Comparison of ENCODE assay signal across 22 cellular contexts in genomic region chr2:23904692-23905091, GRCh38. TPM values are rescaled to one million over a fixed set of nuclear protein-coding genes. Genes with fewer than 3 reads are reported as not detected.
DNase-seq lines count a peak whose midpoint lies in the region; ATAC-seq, FAIRE-seq and TF ChIP-seq lines count a peak whose summit lies in the region.
"Had no signal": no experiment of that assay in that cellular context is flagged by ENCODE, and none has a peak within 500 bp of the region (broad histone marks: within the 10 kb centered on the region; RNA-seq: fewer than 3 reads in every experiment).

No MANE protein-coding gene starts in this region.

- no peaks in the 10 kb centered on the region for H3K27me3 Mint-ChIP-seq in astrocyte (ENCODE audit: low read depth, unreplicated experiment)
- H3K27me3 Mint-ChIP-seq in progenitor cell of endocrine pancreas = no peaks in the 10 kb centered on the region
- no peaks in the 10 kb centered on the region for H3K27me3 Mint-ChIP-seq in T-helper 17 cell
- H3K27me3 Mint-ChIP-seq: activated B cell treated with CpG ODN at 0.5 μM for 24 hours; CD4-positive, CD25-positive, alpha-beta regulatory T cell had no signal

- no peak overlapping the region for H2AFZ ChIP-seq in astrocyte (ENCODE audit: low read depth, low read length)
- H2AFZ ChIP-seq in fibroblast of lung (ENCODE audit: low read length) = no peak overlapping the region
- H2AFZ ChIP-seq: neural progenitor cell had no signal

- H3K27ac ChIP-seq in astrocyte (ENCODE audit: low read depth, low read length) (peak overlapping the region; percentile 31), fibroblast of lung (ENCODE audit: insufficient read depth, low read length) (no peak overlapping the region)
- H3K27ac ChIP-seq: body of pancreas, neural progenitor cell, testis had no signal

- no peak for FAIRE-seq in astrocyte (lab: Jason Lieb, UNC)

- H3K9me3 ChIP-seq in astrocyte (ENCODE audit: insufficient read depth, low read depth, low read length) (no peaks in the 10 kb centered on the region), fibroblast of lung (ENCODE audit: control insufficient read depth, insufficient read depth, low read depth, low read length) (no peaks in the 10 kb centered on the region), T-helper 17 cell (ENCODE audit: control insufficient read depth, low read length, poor library complexity, severe bottlenecking) (no peaks in the 10 kb centered on the region)
- H3K9me3 ChIP-seq: body of pancreas, gastroesophageal sphincter, testis had no signal

- H3K4me2 ChIP-seq in astrocyte (ENCODE audit: low read length) (no peak overlapping the region), fibroblast of lung (ENCODE audit: extremely low read depth, insufficient read depth, low read length) (peak overlapping the region; percentile 25)
- H3K4me2 ChIP-seq: neural progenitor cell had no signal

- H3K4me3 Mint-ChIP-seq in astrocyte (ENCODE audit: unreplicated experiment) (no peak overlapping the region), progenitor cell of endocrine pancreas (ENCODE audit: low read depth) (no peak overlapping the region), T-helper 17 cell (no peak overlapping the region)
- H3K4me3 Mint-ChIP-seq: activated B cell treated with CpG ODN at 0.5 μM for 24 hours; CD4-positive, CD25-positive, alpha-beta regulatory T cell; neural progenitor cell had no signal

- H3K36me3 Mint-ChIP-seq in astrocyte (ENCODE audit: low read depth, unreplicated experiment) (no peaks in the 10 kb centered on the region), progenitor cell of endocrine pancreas (ENCODE audit: insufficient read depth) (peaks cover 1% of the 10 kb centered on the region), T-helper 17 cell (ENCODE audit: low read depth) (peaks cover 4% of the 10 kb centered on the region)

- H3K27ac Mint-ChIP-seq in astrocyte (ENCODE audit: unreplicated experiment) (no peak overlapping the region), progenitor cell of endocrine pancreas (peak overlapping the region; percentile 17), T-helper 17 cell (no peak overlapping the region)
- H3K27ac Mint-ChIP-seq: activated B cell treated with CpG ODN at 0.5 μM for 24 hours; CD4-positive, CD25-positive, alpha-beta regulatory T cell; neural progenitor cell had no signal

- TF ChIP-seq CTCF in astrocyte (IDR thresholded peaks at IDR 0.05; ENCODE audit: insufficient read depth, low read depth, low read length) (no peak), fibroblast of lung (conservative IDR thresholded peaks at IDR 0.05 in 1 of 2, IDR thresholded peaks at IDR 0.05 in 1 of 2; ENCODE audit: low read depth in 1 of 2, low read length in 2 of 2) (no peak), progenitor cell of endocrine pancreas (IDR thresholded peaks at IDR 0.05; ENCODE audit: unreplicated experiment) (no peak)

- H3K79me2 ChIP-seq in astrocyte (ENCODE audit: insufficient read depth, low read length) (peaks cover 61% of the 10 kb centered on the region), fibroblast of lung (ENCODE audit: control insufficient read depth, insufficient read depth, low read length) (peaks cover 10% of the 10 kb centered on the region)

- peaks cover 11% of the 10 kb centered on the region for H3K4me1 ChIP-seq in astrocyte (ENCODE audit: insufficient read depth, low read length)
- peaks cover 5% of the 10 kb centered on the region for H3K4me1 ChIP-seq in fibroblast of lung (ENCODE audit: control insufficient read depth, extremely low read depth, insufficient read depth, low read length)
- H3K4me1 ChIP-seq: testis had no signal

- H3K4me1 Mint-ChIP-seq in astrocyte (ENCODE audit: low read depth, unreplicated experiment) (peaks cover 23% of the 10 kb centered on the region), progenitor cell of endocrine pancreas (ENCODE audit: low read depth) (peaks cover 6% of the 10 kb centered on the region), T-helper 17 cell (peaks cover 24% of the 10 kb centered on the region)

- ATAC-seq in T-helper 17 cell = no peak
- ATAC-seq: body of pancreas, gastroesophageal sphincter, Panc1, right cardiac atrium had no signal

- peaks cover 49% of the 10 kb centered on the region for H4K20me1 ChIP-seq in astrocyte (ENCODE audit: insufficient read depth, low read length)
- no peaks in the 10 kb centered on the region for H4K20me1 ChIP-seq in fibroblast of lung (ENCODE audit: control insufficient read depth, extremely low read depth, insufficient read depth, low read length)

- H3K4me3 ChIP-seq in astrocyte (ENCODE audit: insufficient read depth, low read depth, low read length) (no peak overlapping the region), fibroblast of lung (replicated peaks in 1 of 4; ENCODE audit: control extremely low read depth in 1 of 4, insufficient read depth in 1 of 4, low read depth in 3 of 4, low read length in 4 of 4) (no peak overlapping the region)
- H3K4me3 ChIP-seq: body of pancreas, gastroesophageal sphincter, neural progenitor cell, testis had no signal

- H3K9me3 Mint-ChIP-seq in astrocyte (ENCODE audit: unreplicated experiment) (no peaks in the 10 kb centered on the region), progenitor cell of endocrine pancreas (ENCODE audit: low read depth) (no peaks in the 10 kb centered on the region)
- H3K9me3 Mint-ChIP-seq: activated B cell treated with CpG ODN at 0.5 μM for 24 hours had no signal

- H3K27me3 ChIP-seq in astrocyte (ENCODE audit: insufficient read depth, low read length) = no peaks in the 10 kb centered on the region
- H3K27me3 ChIP-seq in fibroblast of lung (ENCODE audit: control insufficient read depth, insufficient read depth, low read length) = no peaks in the 10 kb centered on the region
- H3K27me3 ChIP-seq: body of pancreas, gastroesophageal sphincter, neural progenitor cell, testis had no signal

- H3K9ac ChIP-seq in astrocyte (ENCODE audit: low read length) (no peak overlapping the region), fibroblast of lung (ENCODE audit: insufficient read depth, low read length) (no peak overlapping the region)
- H3K9ac ChIP-seq: neural progenitor cell had no signal

- H3K36me3 ChIP-seq in astrocyte (ENCODE audit: insufficient read depth, low read length) (no peaks in the 10 kb centered on the region), fibroblast of lung (ENCODE audit: control insufficient read depth, insufficient read depth, low read length) (no peaks in the 10 kb centered on the region)
- H3K36me3 ChIP-seq: gastroesophageal sphincter, neural progenitor cell had no signal

- DNase-seq in GM04504 (ENCODE audit: low read depth) (peak; percentile 17), astrocyte (ENCODE audit: low read depth) (peak; percentile 48), fibroblast of lung (ENCODE audit: low read depth in 2 of 2) (peak; percentile 62 to 70), progenitor cell of endocrine pancreas (ENCODE audit: low spot score, unreplicated experiment) (no peak), HuH-7 (ENCODE audit: low spot score) (no peak), SIG-M5 (lab: John Stamatoyannopoulos, UW) (no peak), NCI-H2081 treated with DMSO at 0.1 percent for 48 hours (lab: John Stamatoyannopoulos, UW) (no peak), T-helper 17 cell (no peak)
- DNase-seq: activated B cell treated with CpG ODN at 0.5 μM for 24 hours; activated gamma-delta T cell treated with Interleukin-2 at 50 U/mL for 16 hours; body of pancreas; CD4-positive, CD25-positive, alpha-beta regulatory T cell; DMS79; effector CD4-positive, alpha-beta T cell; NCI-H187; NCI-H524 treated with DMSO at 0.1 percent for 48 hours; right cardiac atrium; SW 1271; testis had no signal

RNA-seq across cellular contexts. Expression of gene ATAD2B, which starts 22.2 kb away (rescaled TPM):
- 10.7 and 12.2 TPM in 2 replicates for total RNA-seq in astrocyte
- 9.0 and 11.4 TPM in 2 replicates for total RNA-seq in fibroblast of lung
- polyA plus RNA-seq in fibroblast of lung = 3.0 and 3.6 TPM in 2 replicates
- polyA plus RNA-seq in fibroblast of lung (2012) = 1.5 and 1.9 TPM in 2 replicates
- polyA minus RNA-seq in fibroblast of lung (ENCODE audit: low replicate concordance) = 1.4 and 2.9 TPM in 2 replicates
- total RNA-seq in progenitor cell of endocrine pancreas = 34.8 and 38.3 TPM in 2 replicates
- 10 to 100 TPM; 48.3 to 52.3 TPM for total RNA-seq in T-helper 17 cell

RNA-seq across cellular contexts. Expression of gene UBXN2A, which starts 35.6 kb away (rescaled TPM):
- total RNA-seq in astrocyte (19.9 and 22.2 TPM in 2 replicates), fibroblast of lung (12.9 and 13.9 TPM in 2 replicates), progenitor cell of endocrine pancreas (23.7 and 24.1 TPM in 2 replicates), T-helper 17 cell (10 to 100 TPM; 12.0 to 13.9 TPM)
- 11.7 and 12.8 TPM in 2 replicates for polyA plus RNA-seq in fibroblast of lung
- polyA plus RNA-seq in fibroblast of lung (2012) = 9.0 and 10.0 TPM in 2 replicates
- 2.8 and 3.5 TPM in 2 replicates for polyA minus RNA-seq in fibroblast of lung (ENCODE audit: low replicate concordance)

Comparison
In these comparisons a context has a peak if more than half of its experiments do, and no peak if none do; other contexts are left out.
1. DNase-seq: peak in GM04504 (single experiment), astrocyte (single experiment) and fibroblast of lung (2 of 2); none in progenitor cell of endocrine pancreas (single experiment), HuH-7 (single experiment), SIG-M5 (single experiment), NCI-H2081 treated with DMSO at 0.1 percent for 48 hours (single experiment) and T-helper 17 cell (0 of 3).